In the genomic region with DNA sequence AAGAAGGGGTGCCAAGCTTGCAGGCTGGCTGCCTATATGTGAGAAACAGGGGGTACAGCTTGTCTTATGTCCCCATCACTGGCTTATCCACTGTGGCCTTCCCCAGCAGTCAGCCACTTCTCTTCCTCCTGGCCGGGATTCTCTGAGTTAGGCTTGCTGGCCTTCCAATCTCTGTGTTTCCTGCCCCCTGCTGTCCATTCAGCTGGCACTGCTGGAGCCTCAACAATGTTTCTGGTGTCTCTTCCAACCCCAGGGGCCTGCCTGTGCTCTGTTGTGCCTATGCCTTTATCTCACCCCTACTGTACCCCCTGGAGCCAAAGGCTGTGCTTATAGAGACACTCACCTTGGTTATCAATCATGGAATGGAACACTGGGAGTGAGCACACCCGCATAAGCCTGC, we compare ENCODE assay signal across 8 cellular contexts. TPM values are rescaled to one million over a fixed set of nuclear protein-coding genes. Genes with fewer than 3 reads are reported as not detected.
DNase-seq lines count a peak whose midpoint lies in the region; ATAC-seq and TF ChIP-seq lines count a peak whose summit lies in the region.

No MANE protein-coding gene starts in this region.

- peak; percentile 58 for TF ChIP-seq CTCF in epithelial cell of esophagus (IDR thresholded peaks at IDR 0.05; ENCODE audit: insufficient read depth, low read depth, low read length, missing control alignments)

- DNase-seq in NCI-H2196 (lab: John Stamatoyannopoulos, UW; ENCODE audit: unreplicated experiment) (peak; percentile 17), NCI-H2196 treated with DMSO at 0.1 percent for 48 hours (lab: John Stamatoyannopoulos, UW; ENCODE audit: unreplicated experiment) (no peak), NCI-H82 treated with DMSO at 0.1 percent for 48 hours (lab: John Stamatoyannopoulos, UW; ENCODE audit: unreplicated experiment) (peak; percentile 74), epithelial cell of esophagus (ENCODE audit: low read depth) (peak; percentile 76), occipital lobe (lab: John Stamatoyannopoulos, UW) (peak; percentile 22), T-helper 1 cell (no peak)

- H3K4me3 ChIP-seq in epithelial cell of esophagus (ENCODE audit: low read length), result no peak overlapping the region

- no peak for ATAC-seq in HG03097 (IDR thresholded peaks at IDR 0.05; ENCODE audit: low FRiP score, unreplicated experiment)
- no peak for ATAC-seq in HG03196 (IDR thresholded peaks at IDR 0.05; ENCODE audit: unreplicated experiment)

RNA-seq across cellular contexts. Expression of gene ANAPC13, which starts 36.5 kb away (rescaled TPM):
- 43.4 TPM for total RNA-seq in occipital lobe

RNA-seq across cellular contexts. Expression of gene CEP63, which starts 36.6 kb away (rescaled TPM):
- total RNA-seq in occipital lobe, result 20.9 TPM

Comparison
In these comparisons a context has a peak if more than half of its experiments do, and no peak if none do; other contexts are left out.
1. DNase-seq: peak in NCI-H2196 (single experiment), NCI-H82 treated with DMSO at 0.1 percent for 48 hours (single experiment), epithelial cell of esophagus (single experiment) and occipital lobe (single experiment); none in NCI-H2196 treated with DMSO at 0.1 percent for 48 hours (single experiment) and T-helper 1 cell (0 of 5).